12 cellular contexts compared by ENCODE assay signal in genomic region chr1:227314014-227314848, GRCh38. TPM values are rescaled to one million over a fixed set of nuclear protein-coding genes. Genes with fewer than 3 reads are reported as not detected.
A peak's percentile ranks its signal among the peaks of the same experiment; 100 is the strongest.
DNase-seq lines count a peak whose midpoint lies in the region; ATAC-seq and TF ChIP-seq lines count a peak whose summit lies in the region.
"Had no signal": no experiment of that assay in that cellular context is flagged by ENCODE, and none has a peak within 500 bp of the region (broad histone marks: within the 10 kb centered on the region; RNA-seq: fewer than 3 reads in every experiment).

No MANE protein-coding gene starts in this region.

- H3K9ac ChIP-seq in HUES64 (ENCODE audit: low read depth, low read length), result no peak overlapping the region
- H3K9ac ChIP-seq in endocrine pancreas (ENCODE audit: control insufficient read depth, insufficient read depth, low read length), result no peak overlapping the region

- CTCF ChIA-PET in A673 (lab: Charles Lee), result no interaction called here

- H3K27ac ChIP-seq in A673 (ENCODE audit: low read depth, low read length, poor library complexity, severe bottlenecking) (no peak overlapping the region), HUES64 (ENCODE audit: low read depth, low read length) (no peak overlapping the region), muscle layer of duodenum (ENCODE audit: low read length) (no peak overlapping the region), thyroid gland (no peak overlapping the region)

- peak overlapping the region; percentile 90 for H3K4me3 ChIP-seq in A673 (ENCODE audit: low read depth, low read length, poor library complexity, severe bottlenecking)
- H3K4me3 ChIP-seq in HUES64 (ENCODE audit: low read length), result peak overlapping the region; percentile 96
- H3K4me3 ChIP-seq in endocrine pancreas (ENCODE audit: control insufficient read depth, insufficient read depth, low read length), result peak overlapping the region; percentile 97
- peak overlapping the region; percentile 32 to 93 for H3K4me3 ChIP-seq in muscle layer of duodenum (ENCODE audit: low read depth in 1 of 2, low read length in 2 of 2)
- H3K4me3 ChIP-seq in thyroid gland (replicated peaks in 1 of 3), result no peak overlapping the region

- DNase-seq in A673 (ENCODE audit: low spot score), result no peak
- DNase-seq in thyroid gland, result no peak
- no peak for DNase-seq in NCI-H2107 (lab: John Stamatoyannopoulos, UW)
- DNase-seq in activated naive CD8-positive, alpha-beta T cell treated with anti-CD3 and anti-CD28 coated beads for 36 hours, result no peak
- DNase-seq: activated effector memory CD4-positive, alpha-beta T cell treated with Interleukin-2 at 50 U/mL for 16 hours; CD4-positive, CD25-positive, alpha-beta regulatory T cell; NCI-H446 treated with DMSO at 0.1 percent for 48 hours had no signal

- POLR2A ChIA-PET in A673 (lab: Charles Lee; ENCODE audit: low non-redundant PET), result interaction anchor here (0.7 kb wide), 1 partner anchor 1227 kb away, joined by 3 read pairs; no protein-coding TSS in a partner anchor

- H3K4me1 ChIP-seq in A673 (ENCODE audit: insufficient read depth, low read length, poor library complexity, severe bottlenecking) (peaks cover 11% of the 10 kb centered on the region), HUES64 (ENCODE audit: insufficient read depth, low read length) (peaks cover 35% of the 10 kb centered on the region), endocrine pancreas (ENCODE audit: control insufficient read depth, insufficient read depth, low read length) (peaks cover 19% of the 10 kb centered on the region), muscle layer of duodenum (ENCODE audit: control insufficient read depth in 1 of 2, insufficient read depth in 2 of 2, low read length in 2 of 2) (peaks cover 6 to 12% of the 10 kb centered on the region in 2 donors), thyroid gland (peaks cover 0 to 11% of the 10 kb centered on the region in 2 donors)

- TF ChIP-seq CTCF in A673 (conservative IDR thresholded peaks at IDR 0.05; ENCODE audit: low read depth, low read length) (no peak), thyroid gland (IDR thresholded peaks at IDR 0.05) (no peak)

- no peak overlapping the region for H3K27ac Mint-ChIP-seq in activated naive CD8-positive, alpha-beta T cell treated with anti-CD3 and anti-CD28 coated beads for 36 hours
- H3K27ac Mint-ChIP-seq: CD4-positive, CD25-positive, alpha-beta regulatory T cell; progenitor cell of endocrine pancreas had no signal

- no peaks in the 10 kb centered on the region for H3K9me3 ChIP-seq in A673 (ENCODE audit: low read depth, low read length, poor library complexity, severe bottlenecking)
- H3K9me3 ChIP-seq in HUES64 (ENCODE audit: insufficient read depth, low read depth, low read length), result no peaks in the 10 kb centered on the region
- H3K9me3 ChIP-seq in endocrine pancreas (ENCODE audit: control insufficient read depth, low read length), result no peaks in the 10 kb centered on the region
- no peaks in the 10 kb centered on the region for H3K9me3 ChIP-seq in muscle layer of duodenum (ENCODE audit: control insufficient read depth in 1 of 2, low read length in 2 of 2)
- H3K9me3 ChIP-seq in thyroid gland, result no peaks in the 10 kb centered on the region

- TF ChIP-seq POLR2A in thyroid gland (IDR thresholded peaks at IDR 0.05), result no peak

- ATAC-seq in GM21737 (IDR thresholded peaks at IDR 0.05; ENCODE audit: unreplicated experiment), result no peak

- H3K9me3 Mint-ChIP-seq in activated naive CD8-positive, alpha-beta T cell treated with anti-CD3 and anti-CD28 coated beads for 36 hours, result no peaks in the 10 kb centered on the region

- WGBS in HUES64, result 96% methylated on average over 2 of the region's 6 CpGs
- 78% methylated on average over 6 of the region's 6 CpGs for WGBS in thyroid gland, 2 donors

- H3K36me3 ChIP-seq in A673 (ENCODE audit: insufficient read depth, low read length, poor library complexity, severe bottlenecking) (no peaks in the 10 kb centered on the region), HUES64 (ENCODE audit: insufficient read depth, low read length) (no peaks in the 10 kb centered on the region), endocrine pancreas (ENCODE audit: control insufficient read depth, insufficient read depth, low read length) (no peaks in the 10 kb centered on the region), muscle layer of duodenum (ENCODE audit: control insufficient read depth in 1 of 2, insufficient read depth in 2 of 2, low read length in 2 of 2) (no peaks in the 10 kb centered on the region), thyroid gland (no peaks in the 10 kb centered on the region)

- peaks cover 5% of the 10 kb centered on the region for H3K4me1 Mint-ChIP-seq in activated naive CD8-positive, alpha-beta T cell treated with anti-CD3 and anti-CD28 coated beads for 36 hours

- intact Hi-C loops in A673 (cut with micrococcal nuclease; ENCODE audit: unreplicated experiment), result loop anchor here (10.0 kb wide), 1 partner anchor 121 kb away; no protein-coding TSS in a partner anchor
- intact Hi-C loops in thyroid gland (cut with DNase I), result no loop called here

- peaks cover 65% of the 10 kb centered on the region for H3K27me3 Mint-ChIP-seq in activated naive CD8-positive, alpha-beta T cell treated with anti-CD3 and anti-CD28 coated beads for 36 hours
- H3K27me3 Mint-ChIP-seq: progenitor cell of endocrine pancreas had no signal

- BruUV-seq in A673 (replicated peaks; lab: Mats Ljungman, UMichigan), result no TSS peak

- H3K4me3 Mint-ChIP-seq in activated naive CD8-positive, alpha-beta T cell treated with anti-CD3 and anti-CD28 coated beads for 36 hours, result no peak overlapping the region
- H3K4me3 Mint-ChIP-seq: CD4-positive, CD25-positive, alpha-beta regulatory T cell had no signal

- H3K27me3 ChIP-seq in A673 (replicated peaks; ENCODE audit: insufficient read depth, low read depth, low read length, poor library complexity) (no peaks in the 10 kb centered on the region), HUES64 (ENCODE audit: insufficient read depth, low read length) (no peaks in the 10 kb centered on the region), endocrine pancreas (ENCODE audit: control insufficient read depth, insufficient read depth, low read length) (no peaks in the 10 kb centered on the region), muscle layer of duodenum (ENCODE audit: low read depth, low read length) (no peaks in the 10 kb centered on the region), thyroid gland (no peaks in the 10 kb centered on the region)

- no peaks in the 10 kb centered on the region for H3K36me3 Mint-ChIP-seq in activated naive CD8-positive, alpha-beta T cell treated with anti-CD3 and anti-CD28 coated beads for 36 hours
- H3K36me3 Mint-ChIP-seq: CD4-positive, CD25-positive, alpha-beta regulatory T cell had no signal

RNA-seq across cellular contexts. Expression of gene CDC42BPA, which starts 4.1 kb away (rescaled TPM):
- 21.0 and 21.7 TPM in 2 replicates for total RNA-seq in A673 (2021)
- 11.5 TPM for polyA plus RNA-seq in HUES64 (2013, experiment 1 of 2)
- polyA plus RNA-seq in HUES64 (2013, experiment 2 of 2), result 12.4 TPM
- 10 to 100 TPM; 25.0 to 50.0 (median 30.5) TPM for total RNA-seq in thyroid gland
- 1 to 10 TPM; 2.7 to 3.0 TPM for total RNA-seq in activated naive CD8-positive, alpha-beta T cell treated with anti-CD3 and anti-CD28 coated beads for 36 hours

Comparison
In these comparisons a context has a peak if more than half of its experiments do, and no peak if none do; other contexts are left out.
1. H3K4me3 ChIP-seq: peak in A673 (single experiment), HUES64 (single experiment), endocrine pancreas (single experiment) and muscle layer of duodenum (2 of 2); none in thyroid gland (0 of 3).